ENCODE assay signal across 11 cellular contexts in genomic region chr5:91059409-91059808, GRCh38.
DNase-seq lines count a peak whose midpoint lies in the region; ATAC-seq and TF ChIP-seq lines count a peak whose summit lies in the region.
"Had no signal": no experiment of that assay in that cellular context is flagged by ENCODE, and none has a peak within 500 bp of the region (broad histone marks: within the 10 kb centered on the region; RNA-seq: fewer than 3 reads in every experiment).

No MANE protein-coding gene starts in this region.

- H3K27ac ChIP-seq in hepatocyte, result peak overlapping the region; percentile 82

- peaks cover 5% of the 10 kb centered on the region for H3K4me1 ChIP-seq in hepatocyte (ENCODE audit: insufficient read depth)

- no peak for TF ChIP-seq CTCF in hepatocyte (IDR thresholded peaks at IDR 0.05; ENCODE audit: poor library complexity)

- H3K4me2 ChIP-seq in hepatocyte, result no peak overlapping the region

- H3K36me3 ChIP-seq in hepatocyte (replicated peaks; ENCODE audit: insufficient read depth, low read depth), result no peaks in the 10 kb centered on the region

- no peak for DNase-seq in hepatocyte (ENCODE audit: low spot score)
- DNase-seq in amygdala (lab: John Stamatoyannopoulos, UW), result no peak
- no peak for DNase-seq in amniotic stem cell (lab: John Stamatoyannopoulos, UW)
- no peak for DNase-seq in posterior vena cava (ENCODE audit: low spot score)
- no peak for DNase-seq in ureter (ENCODE audit: low spot score)
- DNase-seq: activated CD4-positive, alpha-beta T cell treated with anti-CD3 and anti-CD28 coated beads for 48 hours; DMS79; MV-4-11 had no signal

- 88% methylated on average over 1 of the region's 1 CpG for WGBS in hepatocyte (ENCODE audit: low lambda C conversion rate, missing lambda C conversion rate)

- H4K20me1 ChIP-seq in hepatocyte (ENCODE audit: insufficient read depth, poor library complexity, severe bottlenecking), result no peaks in the 10 kb centered on the region

- no peak overlapping the region for H2AFZ ChIP-seq in hepatocyte

- intact Hi-C loops in posterior vena cava (cut with DNase I), result no loop called here

- ATAC-seq in GM18868 (IDR thresholded peaks at IDR 0.05; ENCODE audit: unreplicated experiment) (peak; percentile 96), GM21529 (IDR thresholded peaks at IDR 0.05; ENCODE audit: unreplicated experiment) (peak; percentile 86), HG03175 (IDR thresholded peaks at IDR 0.05; ENCODE audit: unreplicated experiment) (peak; percentile 70)

- no peaks in the 10 kb centered on the region for H3K9me3 ChIP-seq in hepatocyte (ENCODE audit: low read depth)

- H3K27me3 ChIP-seq in hepatocyte, result no peaks in the 10 kb centered on the region

- H3K79me2 ChIP-seq in hepatocyte, result no peaks in the 10 kb centered on the region

- no peaks in the 10 kb centered on the region for H3K9me2 ChIP-seq in hepatocyte (replicated peaks; ENCODE audit: insufficient read depth)

- no peak overlapping the region for H3K4me3 ChIP-seq in hepatocyte
